ENCODE assay signal across 19 cellular contexts in the genomic region with DNA sequence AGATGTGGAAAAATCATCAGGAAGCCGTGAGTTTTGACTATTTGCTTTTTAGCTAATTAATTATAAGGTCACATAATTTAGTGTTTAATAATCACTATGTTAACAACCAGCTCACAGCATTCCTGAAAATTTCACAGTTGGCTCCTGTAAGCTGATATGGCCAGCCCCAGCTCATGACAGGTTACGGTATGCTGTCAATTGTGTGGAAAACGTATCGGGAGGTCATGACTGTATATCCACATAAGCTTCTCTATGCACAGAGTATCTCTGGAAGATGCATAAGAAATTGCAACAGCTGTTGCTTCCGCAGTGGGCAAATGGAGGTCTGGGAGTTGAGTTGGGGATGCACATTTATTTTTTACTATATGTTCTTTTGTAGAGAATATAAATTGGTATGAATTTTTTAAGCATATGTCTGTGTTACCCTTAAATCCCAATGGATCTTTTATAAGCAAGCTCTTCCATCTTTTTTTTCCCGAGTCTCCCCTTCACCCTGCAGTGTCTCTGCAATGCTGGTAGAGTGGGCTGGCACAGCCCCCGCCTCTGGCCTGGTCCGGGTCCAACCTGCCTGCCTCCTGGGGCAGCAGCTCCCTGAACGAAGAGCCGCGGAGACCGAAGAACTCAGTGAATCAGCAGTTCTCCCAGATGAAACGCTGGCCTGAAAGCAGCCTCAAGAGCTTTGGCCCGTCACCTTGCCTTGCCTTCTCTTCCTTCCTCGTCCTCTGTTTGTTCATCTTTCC.
"Had no signal": no experiment of that assay in that cellular context is flagged by ENCODE, and none has a peak within 500 bp of the region (broad histone marks: within the 10 kb centered on the region; RNA-seq: fewer than 3 reads in every experiment).

No MANE protein-coding gene starts in this region.

- H3K27ac ChIP-seq: coronary artery, gastroesophageal sphincter, hepatocyte, parathyroid adenoma, sigmoid colon, testis, tibial nerve had no signal

- H3K9me3 Mint-ChIP-seq: endodermal cell had no signal

- ATAC-seq: gastroesophageal sphincter, left colon had no signal

- FAIRE-seq: endothelial cell of umbilical vein, small intestine had no signal

- H3K9ac ChIP-seq: parathyroid adenoma had no signal

- H3K79me2 ChIP-seq: hepatocyte, parathyroid adenoma had no signal

- DNase-seq: caudate nucleus; effector CD4-positive, alpha-beta T cell; endodermal cell; head of caudate nucleus; left colon; mesendoderm; naive B cell; sigmoid colon; small intestine; stimulated activated CD4-positive, alpha-beta T cell treated with anti-CD3 and anti-CD28 coated beads, Interleukin-12 subunit alpha, Interleukin-12 subunit beta, amount 100 ng/mL, for 4 hours; testis had no signal

- H3K9me3 ChIP-seq: gastroesophageal sphincter, sigmoid colon, testis had no signal

- H2AFZ ChIP-seq: hepatocyte, parathyroid adenoma had no signal

- H3K27ac Mint-ChIP-seq: endodermal cell, naive B cell had no signal

- H3K27me3 ChIP-seq: gastroesophageal sphincter, hepatocyte, sigmoid colon, testis, tibial nerve had no signal

- H3K4me1 Mint-ChIP-seq: endodermal cell, naive B cell had no signal

- H3K4me2 ChIP-seq: hepatocyte had no signal

- H3K4me3 ChIP-seq: coronary artery, gastroesophageal sphincter, hepatocyte, sigmoid colon, testis, tibial nerve had no signal

- H3K4me3 Mint-ChIP-seq: endodermal cell; nephron; stimulated activated naive CD8-positive, alpha-beta T cell treated with anti-CD3 and anti-CD28 coated beads, Interleukin-15, Interleukin-2, amounts not matched to agents 100 ng/mL and 50 ng/mL, for 24 hours had no signal

- H3K4me1 ChIP-seq: gastroesophageal sphincter, parathyroid adenoma, sigmoid colon, testis, tibial nerve had no signal

- H3K36me3 ChIP-seq: gastroesophageal sphincter, sigmoid colon, tibial nerve had no signal
